In the genomic region with DNA sequence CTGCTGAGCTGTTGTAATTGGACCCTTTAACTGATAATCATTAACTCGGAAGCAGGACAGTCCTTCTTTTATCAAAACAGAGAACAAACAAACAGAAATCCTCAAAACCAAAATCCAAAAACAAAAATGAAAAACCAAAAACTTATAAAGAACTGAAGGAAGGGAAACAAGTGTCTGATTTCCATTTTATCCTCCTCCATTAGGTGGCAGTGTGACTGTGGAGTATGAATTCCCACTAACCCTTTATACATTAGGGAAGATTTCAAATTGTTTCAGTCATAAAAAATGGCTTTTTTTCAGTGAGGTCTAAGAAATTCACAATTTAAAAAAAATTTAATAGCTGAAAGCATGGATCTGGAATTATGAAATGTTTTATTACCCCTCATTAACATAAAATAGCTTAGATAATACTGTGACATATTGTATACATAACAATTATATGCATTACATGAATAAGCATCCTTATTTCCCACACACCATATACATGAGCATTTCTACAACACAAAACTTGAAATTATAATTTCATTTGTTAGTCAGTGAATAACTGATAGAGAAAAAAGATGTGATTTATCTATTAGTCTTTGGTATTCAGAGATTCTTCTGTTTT, we compare ENCODE assay signal across 8 cellular contexts.
DNase-seq lines count a peak whose midpoint lies in the region; ATAC-seq, FAIRE-seq and TF ChIP-seq lines count a peak whose summit lies in the region.

No MANE protein-coding gene starts in this region.

- CTCF ChIA-PET in activated naive CD4-positive, alpha-beta T cell treated with anti-CD3 and anti-CD28 coated beads, Interleukin-2, amount 10 ng/mL, durations not matched to agents 7 days and 5 days (lab: Charles Lee): no interaction called here

- H3K4me1 Mint-ChIP-seq in activated naive CD4-positive, alpha-beta T cell treated with anti-CD3 and anti-CD28 coated beads, Interleukin-2, amount 10 ng/mL, durations not matched to agents 7 days and 5 days: no peaks in the 10 kb centered on the region

- TF ChIP-seq CTCF in DND-41 (IDR thresholded peaks at IDR 0.05; ENCODE audit: borderline replicate concordance, extremely low read depth, low read length, poor library complexity, severe bottlenecking) (peak; percentile 65), pancreas (IDR thresholded peaks at IDR 0.05) (peak in 3 of 4 donors; percentile 35 to 54 (median 45))

- no peak overlapping the region for H3K4me3 Mint-ChIP-seq in activated naive CD4-positive, alpha-beta T cell treated with anti-CD3 and anti-CD28 coated beads, Interleukin-2, amount 10 ng/mL, durations not matched to agents 7 days and 5 days

- no peaks in the 10 kb centered on the region for H3F3A ChIP-seq in GM23248 (ENCODE audit: insufficient read depth)

- H3K9ac ChIP-seq in DND-41 (ENCODE audit: low read depth, low read length) (no peak overlapping the region), GM23248 (no peak overlapping the region)

- ATAC-seq in DND-41 (ENCODE audit: insufficient read depth, low read depth): no peak
- peak in 3 of 4 donors; percentile 64 to 68 (median 65) for ATAC-seq in pancreas

- DNase-seq in DND-41 (no peak), GM23248 (peak; percentile 1), NCI-H128 (lab: John Stamatoyannopoulos, UW; ENCODE audit: unreplicated experiment) (peak; percentile 6), cerebellum (ENCODE audit: low spot score) (peak; percentile 2), pancreas (no peak), caudate nucleus (lab: John Stamatoyannopoulos, UW) (no peak)
- DNase-seq in activated naive CD4-positive, alpha-beta T cell treated with anti-CD3 and anti-CD28 coated beads, Interleukin-2, amount 10 ng/mL, durations not matched to agents 7 days and 5 days: no peak
- DNase-seq in activated naive CD4-positive, alpha-beta T cell treated with Interleukin-2 at 50 U/mL for 16 hours: no peak

- no peaks in the 10 kb centered on the region for H3K79me2 ChIP-seq in DND-41 (ENCODE audit: insufficient read depth, low read length)
- H3K79me2 ChIP-seq in GM23248 (ENCODE audit: insufficient read depth): no peaks in the 10 kb centered on the region

- in situ Hi-C loops in GM23248 (cut with MboI): no loop called here

- H3K4me2 ChIP-seq in DND-41 (ENCODE audit: insufficient read depth, low read length) (no peak overlapping the region), GM23248 (ENCODE audit: unreplicated experiment) (no peak overlapping the region)

- H2AFZ ChIP-seq in DND-41 (ENCODE audit: low read depth, low read length) (no peak overlapping the region), GM23248 (no peak overlapping the region)

- 11 to 26% methylated on average over 1 of the region's 1 CpG for WGBS in GM23248 (ENCODE audit: low coverage in 1 of 2, low lambda C conversion rate in 2 of 2, missing lambda C conversion rate in 2 of 2), 2 experiments
- WGBS in pancreas, 2 donors: 5 to 7% methylated on average over 1 of the region's 1 CpG

- H3K9me2 ChIP-seq in GM23248 (ENCODE audit: insufficient read depth): no peaks in the 10 kb centered on the region

- no peaks in the 10 kb centered on the region for H3K36me3 ChIP-seq in DND-41 (ENCODE audit: insufficient read depth, low read length)
- no peaks in the 10 kb centered on the region for H3K36me3 ChIP-seq in GM23248 (ENCODE audit: low read depth)
- no peaks in the 10 kb centered on the region for H3K36me3 ChIP-seq in pancreas

- no peak overlapping the region for H3K27ac Mint-ChIP-seq in activated naive CD4-positive, alpha-beta T cell treated with anti-CD3 and anti-CD28 coated beads, Interleukin-2, amount 10 ng/mL, durations not matched to agents 7 days and 5 days

- H3K9me3 ChIP-seq in DND-41 (ENCODE audit: insufficient read depth, low read length, severe bottlenecking): no peaks in the 10 kb centered on the region
- H3K9me3 ChIP-seq in GM23248 (ENCODE audit: low read depth): peaks cover 3% of the 10 kb centered on the region
- H3K9me3 ChIP-seq in pancreas: no peaks in the 10 kb centered on the region

- peak; percentile 26 for FAIRE-seq in pancreas (lab: Jason Lieb, UNC)

- peaks cover 7% of the 10 kb centered on the region for H3K9me3 Mint-ChIP-seq in activated naive CD4-positive, alpha-beta T cell treated with anti-CD3 and anti-CD28 coated beads, Interleukin-2, amount 10 ng/mL, durations not matched to agents 7 days and 5 days

- H3K36me3 Mint-ChIP-seq in activated naive CD4-positive, alpha-beta T cell treated with anti-CD3 and anti-CD28 coated beads, Interleukin-2, amount 10 ng/mL, durations not matched to agents 7 days and 5 days: no peaks in the 10 kb centered on the region

- no peaks in the 10 kb centered on the region for H3K4me1 ChIP-seq in DND-41 (ENCODE audit: insufficient read depth, low read length)
- no peaks in the 10 kb centered on the region for H3K4me1 ChIP-seq in GM23248 (ENCODE audit: insufficient read depth)
- no peaks in the 10 kb centered on the region for H3K4me1 ChIP-seq in pancreas

- intact Hi-C loops in pancreas (cut with DNase I): no loop called here

- no peaks in the 10 kb centered on the region for H3K27me3 ChIP-seq in DND-41 (ENCODE audit: insufficient read depth, low read length, poor library complexity)
- no peaks in the 10 kb centered on the region for H3K27me3 ChIP-seq in GM23248 (replicated peaks; ENCODE audit: insufficient read depth)
- peaks cover 0 to 5% (median 0%) of the 10 kb centered on the region in 4 donors for H3K27me3 ChIP-seq in pancreas

- no peaks in the 10 kb centered on the region for H3K27me3 Mint-ChIP-seq in activated naive CD4-positive, alpha-beta T cell treated with anti-CD3 and anti-CD28 coated beads, Interleukin-2, amount 10 ng/mL, durations not matched to agents 7 days and 5 days

- H3K4me3 ChIP-seq in DND-41 (ENCODE audit: low read depth in 1 of 2, low read length in 2 of 2) (no peak overlapping the region), GM23248 (no peak overlapping the region), pancreas (no peak overlapping the region)

- H4K20me1 ChIP-seq in DND-41 (ENCODE audit: insufficient read depth, low read length): no peaks in the 10 kb centered on the region
- no peaks in the 10 kb centered on the region for H4K20me1 ChIP-seq in GM23248 (ENCODE audit: insufficient read depth)

- H3K27ac ChIP-seq in DND-41 (ENCODE audit: low read length): no peak overlapping the region
- H3K27ac ChIP-seq in GM23248: no peak overlapping the region
- no peak overlapping the region for H3K27ac ChIP-seq in pancreas
- no peak overlapping the region for H3K27ac ChIP-seq in caudate nucleus (ENCODE audit: low read depth, low read length)

Comparison
In these comparisons a context has a peak if more than half of its experiments do, and no peak if none do; other contexts are left out.
1. DNase-seq: peak in GM23248 (single experiment), NCI-H128 (single experiment) and cerebellum (single experiment); none in DND-41 (single experiment), pancreas (0 of 6), activated naive CD4-positive, alpha-beta T cell treated with anti-CD3 and anti-CD28 coated beads, Interleukin-2, amount 10 ng/mL, durations not matched to agents 7 days and 5 days (single experiment), caudate nucleus (0 of 61) and activated naive CD4-positive, alpha-beta T cell treated with Interleukin-2 at 50 U/mL for 16 hours (single experiment).